ENCODE assay signal across 1 cellular context in the genomic region with DNA sequence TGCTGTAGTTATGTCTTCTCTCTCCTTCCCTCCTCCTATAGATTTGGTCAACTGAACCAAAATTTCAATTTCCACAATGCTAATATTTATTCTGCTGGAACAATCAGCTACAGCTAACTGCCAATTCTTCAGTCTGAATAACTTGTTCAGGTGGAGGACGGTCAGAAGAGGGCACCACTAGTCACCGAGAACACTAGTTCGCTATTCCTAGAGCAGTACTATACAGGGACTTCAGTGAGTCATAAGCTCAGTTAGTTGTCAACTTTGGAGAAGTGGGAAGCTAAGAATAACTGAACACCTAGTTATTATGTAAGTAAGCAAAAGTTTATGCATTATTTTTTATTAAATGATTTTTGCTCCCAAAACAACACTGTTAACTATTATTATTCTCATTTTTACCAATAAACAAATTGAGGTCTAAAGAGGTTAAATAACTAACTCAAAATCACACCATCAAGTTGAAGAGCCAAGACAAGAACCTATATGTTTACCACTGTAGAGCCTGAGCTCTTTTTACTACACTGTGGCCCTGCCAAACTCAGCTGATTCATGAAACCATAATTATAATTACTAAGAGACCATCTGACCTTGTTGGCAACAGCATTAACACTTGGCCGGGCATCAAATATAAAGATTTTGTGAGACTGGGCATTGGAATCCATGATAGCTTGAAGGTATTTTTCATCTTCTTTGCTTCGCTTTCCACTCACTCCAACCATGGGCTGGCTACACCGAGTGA.
TF ChIP-seq lines count a peak whose summit lies in the region.

No MANE protein-coding gene starts in this region.

TF ChIP-seq in GM12878, 131 proteins besides CTCF, POLR2A, EP300 and RAD21 (continued from another document):
- TF ChIP-seq RFX5 (IDR thresholded peaks at IDR 0.05; ENCODE audit: low read depth, low read length) (no peak), SMC3 (IDR thresholded peaks at IDR 0.05; ENCODE audit: borderline replicate concordance, low read length) (peak; percentile 56; the same call in 1 of the 2 replicates)
